Comparison of ENCODE assay signal across 10 cellular contexts in genomic region chr19:18174983-18175382, GRCh38. TPM values are rescaled to one million over a fixed set of nuclear protein-coding genes. Genes with fewer than 3 reads are reported as not detected.
A peak's percentile ranks its signal among the peaks of the same experiment; 100 is the strongest.
DNase-seq lines count a peak whose midpoint lies in the region; ATAC-seq, FAIRE-seq and TF ChIP-seq lines count a peak whose summit lies in the region.
"Had no signal": no experiment of that assay in that cellular context is flagged by ENCODE, and none has a peak within 500 bp of the region (broad histone marks: within the 10 kb centered on the region; RNA-seq: fewer than 3 reads in every experiment).

No MANE protein-coding gene starts in this region.

- no peak for DNase-seq in activated T-cell treated with anti-CD3 and anti-CD28 coated beads, Interleukin-2, amount 50 U/mL, for 24 hours
- DNase-seq in activated T-cell treated with anti-CD3 and anti-CD28 coated beads for 4 hours (no peak), T-cell (no peak), hepatocyte (ENCODE audit: low spot score) (no peak), suprapubic skin (ENCODE audit: low spot score in 2 of 2) (no peak), RCC 7860 (ENCODE audit: low spot score) (no peak), G401 (ENCODE audit: low spot score) (no peak), superior temporal gyrus (ENCODE audit: extremely low spot score) (no peak)
- DNase-seq: left cardiac atrium, NCI-H2029 treated with DMSO at 0.1 percent for 48 hours had no signal

- no peak for TF ChIP-seq POLR2A in suprapubic skin (IDR thresholded peaks at IDR 0.05)

- POLR2A ChIA-PET in T-cell (lab: Charles Lee), result no interaction called here

- peak overlapping the region; percentile 86 for H3K4me3 Mint-ChIP-seq in activated T-cell treated with anti-CD3 and anti-CD28 coated beads, Interleukin-2, amount 50 U/mL, for 24 hours
- peak overlapping the region; percentile 85 to 93 (median 86) for H3K4me3 Mint-ChIP-seq in T-cell

- H3K36me3 ChIP-seq in hepatocyte (replicated peaks; ENCODE audit: insufficient read depth, low read depth) (no peaks in the 10 kb centered on the region), suprapubic skin (peaks cover 7% of the 10 kb centered on the region)

- in situ Hi-C loops in G401 (cut with HindIII; ENCODE audit: low sequenced_read_pairs), result no loop called here

- no peak for ATAC-seq in T-cell (replicated peaks in 1 of 4)

- 97% methylated on average over 11 of the region's 11 CpGs for WGBS in hepatocyte (ENCODE audit: low lambda C conversion rate, missing lambda C conversion rate)
- WGBS in suprapubic skin, result 97% methylated on average over 3 of the region's 11 CpGs

- H3K27ac Mint-ChIP-seq in activated T-cell treated with anti-CD3 and anti-CD28 coated beads, Interleukin-2, amount 50 U/mL, for 24 hours, result no peak overlapping the region
- no peak overlapping the region for H3K27ac Mint-ChIP-seq in T-cell

- no peaks in the 10 kb centered on the region for H3K79me2 ChIP-seq in hepatocyte

- no peaks in the 10 kb centered on the region for H3K9me3 ChIP-seq in hepatocyte (ENCODE audit: low read depth)
- no peaks in the 10 kb centered on the region for H3K9me3 ChIP-seq in suprapubic skin

- H3K4me3 ChIP-seq in hepatocyte (no peak overlapping the region), suprapubic skin (peak overlapping the region; percentile 70)

- CTCF ChIA-PET in T-cell (lab: Charles Lee), result interaction anchor here (0.6 kb wide), 2 partner anchors 47 to 724 kb away, joined by 3 to 4 read pairs; no protein-coding TSS in a partner anchor

- H3K4me1 ChIP-seq in hepatocyte (ENCODE audit: insufficient read depth) (peaks cover 6% of the 10 kb centered on the region), suprapubic skin (peaks cover 33% of the 10 kb centered on the region)

- no peak for TF ChIP-seq EP300 in suprapubic skin (IDR thresholded peaks at IDR 0.05)

- no peak overlapping the region for H2AFZ ChIP-seq in hepatocyte

- FAIRE-seq in RCC 7860 (lab: Jason Lieb, UNC), result no peak

- H3K4me2 ChIP-seq in hepatocyte, result peak overlapping the region; percentile 88

- H3K27me3 ChIP-seq in hepatocyte, result no peaks in the 10 kb centered on the region
- H3K27me3 ChIP-seq in suprapubic skin, result no peaks in the 10 kb centered on the region

- H3K4me1 Mint-ChIP-seq in activated T-cell treated with anti-CD3 and anti-CD28 coated beads, Interleukin-2, amount 50 U/mL, for 24 hours (ENCODE audit: low read depth), result peaks cover 22% of the 10 kb centered on the region
- H3K4me1 Mint-ChIP-seq in T-cell, result peaks cover 0 to 21% (median 12%) of the 10 kb centered on the region in 3 donors

- no peaks in the 10 kb centered on the region for H3K27me3 Mint-ChIP-seq in activated T-cell treated with anti-CD3 and anti-CD28 coated beads, Interleukin-2, amount 50 U/mL, for 24 hours
- no peaks in the 10 kb centered on the region for H3K27me3 Mint-ChIP-seq in T-cell

- H4K20me1 ChIP-seq in hepatocyte (ENCODE audit: insufficient read depth, poor library complexity, severe bottlenecking), result no peaks in the 10 kb centered on the region

- no peaks in the 10 kb centered on the region for H3K9me2 ChIP-seq in hepatocyte (replicated peaks; ENCODE audit: insufficient read depth)

- H3K27ac ChIP-seq in hepatocyte (no peak overlapping the region), suprapubic skin (no peak overlapping the region)

- peaks cover 42% of the 10 kb centered on the region for H3K36me3 Mint-ChIP-seq in activated T-cell treated with anti-CD3 and anti-CD28 coated beads, Interleukin-2, amount 50 U/mL, for 24 hours (ENCODE audit: low read depth)
- H3K36me3 Mint-ChIP-seq in T-cell, result peaks cover 9% of the 10 kb centered on the region

- H3K9me3 Mint-ChIP-seq in activated T-cell treated with anti-CD3 and anti-CD28 coated beads, Interleukin-2, amount 50 U/mL, for 24 hours, result no peaks in the 10 kb centered on the region
- no peaks in the 10 kb centered on the region for H3K9me3 Mint-ChIP-seq in T-cell

- TF ChIP-seq CTCF in hepatocyte (IDR thresholded peaks at IDR 0.05; ENCODE audit: poor library complexity) (no peak), suprapubic skin (IDR thresholded peaks at IDR 0.05) (no peak)

RNA-seq across cellular contexts. Expression of gene IFI30, which starts 1.4 kb away (rescaled TPM):
- 10 to 100 TPM in 1 of 5 donors, 1 to 10 TPM in 4; 3.2 to 11.8 (median 5.1) TPM for total RNA-seq in T-cell
- total RNA-seq in hepatocyte, result 95.7 and 133 TPM in 2 replicates
- polyA plus RNA-seq in hepatocyte, result 129 and 170 TPM in 2 replicates
- 10 to 100 TPM; 13.4 to 37.2 (median 35.1) TPM for total RNA-seq in suprapubic skin
- 77.6 and 103 TPM in 2 replicates for total RNA-seq in G401 (2014; rRNA removed; shearing (Covaris generic))

RNA-seq across cellular contexts. Expression of gene MPV17L2, which starts 18.0 kb away (rescaled TPM):
- total RNA-seq in T-cell, result 1 to 10 TPM; 3.8 to 8.2 (median 8.1) TPM
- 31.8 and 36.9 TPM in 2 replicates for total RNA-seq in hepatocyte
- 22.4 and 26.0 TPM in 2 replicates for polyA plus RNA-seq in hepatocyte
- total RNA-seq in suprapubic skin, result 10 to 100 TPM in 3 of 4 donors, 1 to 10 TPM in 1; 4.8 to 27.2 (median 14.7) TPM
- total RNA-seq in G401 (2014; rRNA removed; shearing (Covaris generic)), result 30.4 and 67.0 TPM in 2 replicates

RNA-seq across cellular contexts. Expression of gene PIK3R2, which starts 22.0 kb away (rescaled TPM):
- total RNA-seq in T-cell (10 to 100 TPM; 11.8 to 25.5 (median 17.6) TPM), hepatocyte (29.9 and 38.7 TPM in 2 replicates), suprapubic skin (10 to 100 TPM; 14.1 to 25.9 (median 19.5) TPM)
- polyA plus RNA-seq in hepatocyte, result 49.5 and 52.2 TPM in 2 replicates
- 7.9 and 31.5 TPM in 2 replicates for total RNA-seq in G401 (2014; rRNA removed; shearing (Covaris generic))

RNA-seq across cellular contexts. Expression of gene RAB3A, which starts 28.9 kb away (rescaled TPM):
- total RNA-seq in T-cell, result 1 to 10 TPM; 4.7 to 8.3 (median 5.6) TPM
- 0.60 and 2.2 TPM in 2 replicates for total RNA-seq in hepatocyte
- 2.6 and 3.0 TPM in 2 replicates for polyA plus RNA-seq in hepatocyte
- 1 to 10 TPM; 1.9 to 5.3 (median 1.9) TPM for total RNA-seq in suprapubic skin
- total RNA-seq in G401 (2014; rRNA removed; shearing (Covaris generic)), result 0.14 and 2.0 TPM in 2 replicates

RNA-seq across cellular contexts. Expression of gene PDE4C, which starts 51.3 kb away (rescaled TPM):
- total RNA-seq in T-cell, result not detected
- total RNA-seq in hepatocyte, result 0.43 and 0.72 TPM in 2 replicates
- 0.10 and 0.47 TPM in 2 replicates for polyA plus RNA-seq in hepatocyte
- 1 to 10 TPM in 1 of 4 donors, under 1 TPM in 1, not detected in 2; 0.47 to 2.0 TPM for total RNA-seq in suprapubic skin
- 11.1 and 17.0 TPM in 2 replicates for total RNA-seq in G401 (2014; rRNA removed; shearing (Covaris generic))
